Comparison of ENCODE assay signal across 15 cellular contexts in genomic region chr2:33209976-33210375, GRCh38.
DNase-seq lines count a peak whose midpoint lies in the region; ATAC-seq, FAIRE-seq and TF ChIP-seq lines count a peak whose summit lies in the region.
"Had no signal": no experiment of that assay in that cellular context is flagged by ENCODE, and none has a peak within 500 bp of the region (broad histone marks: within the 10 kb centered on the region; RNA-seq: fewer than 3 reads in every experiment).

No MANE protein-coding gene starts in this region.

- no peaks in the 10 kb centered on the region for H3K9me3 ChIP-seq in PC-3 (ENCODE audit: low read length)
- H3K9me3 ChIP-seq in endothelial cell of umbilical vein (replicated peaks; ENCODE audit: control insufficient read depth, insufficient read depth, low read length): no peaks in the 10 kb centered on the region
- H3K9me3 ChIP-seq in OCI-LY7 (ENCODE audit: low read length): no peaks in the 10 kb centered on the region
- H3K9me3 ChIP-seq: prostate gland had no signal

- POLR2A ChIA-PET in PC-3 (lab: Charles Lee; ENCODE audit: unreplicated experiment) (interaction anchor here (0.7 kb wide), 1 partner anchor 33 kb away, joined by 3 read pairs; no protein-coding TSS in a partner anchor), endothelial cell of umbilical vein (lab: Charles Lee) (no interaction called here), OCI-LY7 (lab: Charles Lee) (no interaction called here)

- H3K9me1 ChIP-seq in endothelial cell of umbilical vein (replicated peaks; ENCODE audit: control insufficient read depth, extremely low read depth, insufficient read depth, low read length): no peaks in the 10 kb centered on the region

- H3K4me3 ChIP-seq in PC-3 (ENCODE audit: low read length): no peak overlapping the region
- no peak overlapping the region for H3K4me3 ChIP-seq in endothelial cell of umbilical vein (replicated peaks in 1 of 3; ENCODE audit: insufficient read depth in 1 of 3, low read depth in 1 of 3, low read length in 3 of 3)
- H3K4me3 ChIP-seq in OCI-LY7 (ENCODE audit: low read depth, low read length, poor library complexity, severe bottlenecking): no peak overlapping the region
- H3K4me3 ChIP-seq: prostate gland had no signal

- peak overlapping the region; percentile 80 for H3K27ac ChIP-seq in PC-3 (ENCODE audit: low read length)
- peak overlapping the region; percentile 97 for H3K27ac ChIP-seq in endothelial cell of umbilical vein (ENCODE audit: insufficient read depth, low read depth, low read length)
- no peak overlapping the region for H3K27ac ChIP-seq in OCI-LY7 (ENCODE audit: low read depth, low read length, poor library complexity, severe bottlenecking)
- H3K27ac ChIP-seq: prostate gland had no signal

- H3K4me2 ChIP-seq in PC-3 (ENCODE audit: low read length): peak overlapping the region; percentile 41; the same call in 1 of the 2 replicates
- H3K4me2 ChIP-seq in endothelial cell of umbilical vein (ENCODE audit: insufficient read depth, low read length): peak overlapping the region; percentile 23
- H3K4me2 ChIP-seq in OCI-LY7 (ENCODE audit: low read length): no peak overlapping the region

- H3K27me3 Mint-ChIP-seq in Calu3 (ENCODE audit: unreplicated experiment): no peaks in the 10 kb centered on the region
- H3K27me3 Mint-ChIP-seq in nephron (ENCODE audit: low read depth): no peaks in the 10 kb centered on the region

- intact Hi-C loops in Calu3 (cut with micrococcal nuclease; ENCODE audit: unreplicated experiment): loop anchor here (5.0 kb wide), 1 partner anchor 67 kb away; no protein-coding TSS in a partner anchor
- intact Hi-C loops in PC-3 (cut with micrococcal nuclease): loop anchor here (5.0 kb wide), 1 partner anchor 78 kb away; no protein-coding TSS in a partner anchor
- intact Hi-C loops in endothelial cell of umbilical vein (cut with micrococcal nuclease): loop anchor here (1.0 to 5.0 kb wide), 6 partner anchors 33 to 163 kb away; no protein-coding TSS in a partner anchor
- intact Hi-C loops in OCI-LY7 (cut with micrococcal nuclease; ENCODE audit: unreplicated experiment): no loop called here

- H3K9me2 ChIP-seq in PC-3 (replicated peaks; ENCODE audit: low read length) (no peaks in the 10 kb centered on the region), OCI-LY7 (ENCODE audit: insufficient read depth, low read length) (no peaks in the 10 kb centered on the region)

- no peak for FAIRE-seq in endothelial cell of umbilical vein (lab: Jason Lieb, UNC)
- FAIRE-seq: H1 had no signal

- H3K36me3 ChIP-seq in PC-3 (ENCODE audit: low read depth, low read length): no peaks in the 10 kb centered on the region
- H3K36me3 ChIP-seq in endothelial cell of umbilical vein (ENCODE audit: control insufficient read depth in 2 of 2, extremely low read depth in 1 of 2, insufficient read depth in 2 of 2, low read length in 2 of 2): no peaks in the 10 kb centered on the region
- H3K36me3 ChIP-seq in OCI-LY7 (ENCODE audit: insufficient read depth, low read length): peaks cover 67% of the 10 kb centered on the region
- H3K36me3 ChIP-seq: prostate gland had no signal

- H3K27me3 ChIP-seq in PC-3 (ENCODE audit: low read length) (no peaks in the 10 kb centered on the region), endothelial cell of umbilical vein (ENCODE audit: control insufficient read depth in 2 of 2, insufficient read depth in 2 of 2, low read length in 2 of 2) (no peaks in the 10 kb centered on the region)

- TF ChIP-seq POLR2A in endothelial cell of umbilical vein (IDR thresholded peaks at IDR 0.05; ENCODE audit: low read depth, low read length): no peak

- DNase-seq in Calu3: no peak
- no peak for DNase-seq in PC-3
- peak; percentile 72 for DNase-seq in endothelial cell of umbilical vein (ENCODE audit: low read depth, low spot score)
- DNase-seq in OCI-LY7 (ENCODE audit: low spot score): no peak
- DNase-seq in kidney glomerular epithelial cell (lab: John Stamatoyannopoulos, UW): no peak
- DNase-seq: activated CD4-positive, alpha-beta T cell treated with anti-CD3 and anti-CD28 coated beads, Interleukin-2, amount 10 ng/mL, durations not matched to agents 24 days and 14 days; caudate nucleus; NCI-H1092; stimulated activated naive CD4-positive, alpha-beta T cell had no signal

- TF ChIP-seq CTCF in Calu3 (IDR thresholded peaks at IDR 0.05; ENCODE audit: unreplicated experiment) (no peak), PC-3 (conservative IDR thresholded peaks at IDR 0.05; ENCODE audit: low read depth, low read length) (no peak), endothelial cell of umbilical vein (IDR thresholded peaks at IDR 0.05; ENCODE audit: extremely low read depth in 1 of 2, insufficient read depth in 1 of 2, low read depth in 1 of 2, low read length in 2 of 2) (no peak), nephron (IDR thresholded peaks at IDR 0.05; ENCODE audit: unreplicated experiment in 3 of 3) (no peak), OCI-LY7 (conservative IDR thresholded peaks at IDR 0.05; ENCODE audit: low read length) (no peak)

- H3K79me2 ChIP-seq in PC-3 (ENCODE audit: low read length) (no peaks in the 10 kb centered on the region), endothelial cell of umbilical vein (ENCODE audit: control insufficient read depth, insufficient read depth, low read length) (no peaks in the 10 kb centered on the region), OCI-LY7 (ENCODE audit: insufficient read depth, low read depth, low read length) (no peaks in the 10 kb centered on the region)

- no peaks in the 10 kb centered on the region for H3F3A ChIP-seq in PC-3 (ENCODE audit: low read length, unreplicated experiment)

- H3K4me1 ChIP-seq in PC-3 (ENCODE audit: insufficient read depth, low read length) (peaks cover 28% of the 10 kb centered on the region), endothelial cell of umbilical vein (ENCODE audit: control insufficient read depth, extremely low read depth, insufficient read depth, low read length) (peaks cover 58% of the 10 kb centered on the region), OCI-LY7 (ENCODE audit: insufficient read depth, low read length, poor library complexity, severe bottlenecking) (peaks cover 8% of the 10 kb centered on the region)
- H3K4me1 ChIP-seq: prostate gland had no signal

- H3K4me1 Mint-ChIP-seq in Calu3 (ENCODE audit: low read depth, unreplicated experiment) (peaks cover 30% of the 10 kb centered on the region), nephron (peaks cover 20% of the 10 kb centered on the region)

- H4K20me1 ChIP-seq in PC-3 (ENCODE audit: low read length): no peaks in the 10 kb centered on the region
- H4K20me1 ChIP-seq in endothelial cell of umbilical vein (replicated peaks; ENCODE audit: control insufficient read depth, extremely low read depth, insufficient read depth, low read length): no peaks in the 10 kb centered on the region
- no peaks in the 10 kb centered on the region for H4K20me1 ChIP-seq in OCI-LY7 (ENCODE audit: insufficient read depth, low read length)

- dilution Hi-C loops in endothelial cell of umbilical vein (cut with MboI; ENCODE audit: extremely low pct_ligation_motif_present, low sequenced_read_pairs): no loop called here

- H2AFZ ChIP-seq in PC-3 (ENCODE audit: low read length): no peak overlapping the region
- no peak overlapping the region for H2AFZ ChIP-seq in endothelial cell of umbilical vein (ENCODE audit: low read depth, low read length)
- H2AFZ ChIP-seq in OCI-LY7 (ENCODE audit: low read length): no peak overlapping the region

- H3K4me3 Mint-ChIP-seq in Calu3 (ENCODE audit: low read depth, unreplicated experiment) (no peak overlapping the region), nephron (no peak overlapping the region)
- H3K4me3 Mint-ChIP-seq: activated CD4-positive, alpha-beta T cell treated with anti-CD3 and anti-CD28 coated beads, Interleukin-2, amount 10 ng/mL, durations not matched to agents 24 days and 14 days had no signal

- H3K27ac Mint-ChIP-seq in Calu3 (ENCODE audit: unreplicated experiment): peak overlapping the region; percentile 61
- H3K27ac Mint-ChIP-seq in nephron: peak overlapping the region; percentile 0 to 37 (median 4)
- H3K27ac Mint-ChIP-seq: activated CD4-positive, alpha-beta T cell treated with anti-CD3 and anti-CD28 coated beads, Interleukin-2, amount 10 ng/mL, durations not matched to agents 24 days and 14 days; activated T-helper 2 cell treated with anti-CD3 and anti-CD28 coated beads, Interferon-gamma antibody, Interleukin-2, Interleukin-4, amounts not matched to agents 10 μg/mL and 5 μg/mL and 100 μg/mL, durations not matched to agents 14 hours and 24 hours and 36 hours had no signal

- H3K9ac ChIP-seq in PC-3 (ENCODE audit: low read length): peak overlapping the region; percentile 53
- H3K9ac ChIP-seq in endothelial cell of umbilical vein (replicated peaks; ENCODE audit: extremely low read depth, insufficient read depth, low read length): peak overlapping the region; percentile 36

- ATAC-seq in PC-3 (no peak), GM19351 (IDR thresholded peaks at IDR 0.05; ENCODE audit: unreplicated experiment) (no peak), HG03139 (IDR thresholded peaks at IDR 0.05; ENCODE audit: unreplicated experiment) (no peak)

- peaks cover 3% of the 10 kb centered on the region for H3K9me3 Mint-ChIP-seq in Calu3 (ENCODE audit: low read depth, unreplicated experiment)
- H3K9me3 Mint-ChIP-seq in nephron: no peaks in the 10 kb centered on the region
- H3K9me3 Mint-ChIP-seq: activated CD4-positive, alpha-beta T cell treated with anti-CD3 and anti-CD28 coated beads, Interleukin-2, amount 10 ng/mL, durations not matched to agents 24 days and 14 days; activated T-helper 2 cell treated with anti-CD3 and anti-CD28 coated beads, Interferon-gamma antibody, Interleukin-2, Interleukin-4, amounts not matched to agents 10 μg/mL and 5 μg/mL and 100 μg/mL, durations not matched to agents 14 hours and 24 hours and 36 hours had no signal

- CTCF ChIA-PET in Calu3 (lab: Charles Lee) (interaction anchor here (0.6 to 1.0 kb wide), 2 partner anchors 10 to 61 kb away, joined by 3 to 4 read pairs; no protein-coding TSS in a partner anchor), PC-3 (lab: Charles Lee) (interaction anchor here (0.6 kb wide), 2 partner anchors 8 to 186 kb away, joined by 4 read pairs; no protein-coding TSS in a partner anchor), endothelial cell of umbilical vein (lab: Charles Lee) (interaction anchor here (0.5 to 1.0 kb wide), 2 partner anchors 32 to 611 kb away, joined by 3 read pairs; no protein-coding TSS in a partner anchor), OCI-LY7 (lab: Charles Lee; ENCODE audit: unreplicated experiment) (no interaction called here)

- H3K36me3 Mint-ChIP-seq in Calu3 (ENCODE audit: insufficient read depth, unreplicated experiment): no peaks in the 10 kb centered on the region
- H3K36me3 Mint-ChIP-seq in nephron (ENCODE audit: low read depth): no peaks in the 10 kb centered on the region

- BruUV-seq in Calu3 (replicated peaks; lab: Mats Ljungman, UMichigan) (no TSS peak), PC-3 (replicated peaks; lab: Mats Ljungman, UMichigan) (no TSS peak), endothelial cell of umbilical vein (replicated peaks; lab: Mats Ljungman, UMichigan) (TSS peak; percentile 44), OCI-LY7 (replicated peaks; lab: Mats Ljungman, UMichigan) (no TSS peak)

TF ChIP-seq in endothelial cell of umbilical vein, 7 proteins besides CTCF, POLR2A, EP300 and RAD21:
- TF ChIP-seq POLR2AphosphoS5 (IDR thresholded peaks at IDR 0.05; ENCODE audit: insufficient read depth, low read depth, low read length) (peak; percentile 56), EZH2 (IDR thresholded peaks at IDR 0.05; ENCODE audit: borderline replicate concordance, low read depth, low read length, severe bottlenecking) (no peak)
